2 cellular contexts compared by ENCODE assay signal in genomic region chr11:813440-814096, GRCh38.
TF ChIP-seq lines count a peak whose summit lies in the region.

No MANE protein-coding gene starts in this region.

TF ChIP-seq in A549, 52 proteins besides CTCF, POLR2A, EP300 and RAD21:
- TF ChIP-seq TFCP2L1 (CRISPR knock-in tag; IDR thresholded peaks at IDR 0.05) (0 out of 2 replicates have a peak, but pooled peaks have one; percentile 3), HOXB13 (CRISPR knock-in tag; IDR thresholded peaks at IDR 0.05; ENCODE audit: low read depth) (no peak), ZSCAN20 (CRISPR knock-in tag; IDR thresholded peaks at IDR 0.05) (no peak), RARB (CRISPR knock-in tag; IDR thresholded peaks at IDR 0.05) (peak; percentile 20; the same call in 1 of the 2 replicates), CHD2 (IDR thresholded peaks at IDR 0.05; ENCODE audit: low read length, partially characterized antibody) (no peak), RFX5 (IDR thresholded peaks at IDR 0.05) (no peak), JUN (IDR thresholded peaks at IDR 0.05) (peak in 1 of 2 experiments; percentile 51; a peak in 2 of 5 replicates), ZC3H11A (IDR thresholded peaks at IDR 0.05) (no peak), TP53 (CRISPR knock-in tag; IDR thresholded peaks at IDR 0.05) (peak; percentile 62; the same call in 1 of the 2 replicates), ZNF302 (CRISPR knock-in tag; IDR thresholded peaks at IDR 0.05) (no peak), CBX2 (IDR thresholded peaks at IDR 0.05; ENCODE audit: borderline replicate concordance, low read depth) (no peak), FOSL2 (IDR thresholded peaks at IDR 0.05) (no peak), FOSL2 (CRISPR knock-in tag; IDR thresholded peaks at IDR 0.05) (no peak), HDAC2 (IDR thresholded peaks at IDR 0.05) (no peak), KDM1A (IDR thresholded peaks at IDR 0.05; ENCODE audit: low read depth) (no peak), USF2 (IDR thresholded peaks at IDR 0.05) (no peak), POLR2AphosphoS2 (conservative IDR thresholded peaks at IDR 0.05; ENCODE audit: low read length) (peak; percentile 95), HOXB5 (CRISPR knock-in tag; IDR thresholded peaks at IDR 0.05) (no peak), FOSB (CRISPR knock-in tag; IDR thresholded peaks at IDR 0.05) (0 out of 2 replicates have a peak, but pooled peaks have one; percentile 16), BHLHE40 (IDR thresholded peaks at IDR 0.05; ENCODE audit: low read depth, low read length) (no peak)
- TF ChIP-seq, protein P1, sequence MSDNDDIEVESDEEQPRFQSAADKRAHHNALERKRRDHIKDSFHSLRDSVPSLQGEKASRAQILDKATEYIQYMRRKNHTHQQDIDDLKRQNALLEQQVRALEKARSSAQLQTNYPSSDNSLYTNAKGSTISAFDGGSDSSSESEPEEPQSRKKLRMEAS (IDR thresholded peaks at IDR 0.05): no peak
- TF ChIP-seq, protein P2, sequence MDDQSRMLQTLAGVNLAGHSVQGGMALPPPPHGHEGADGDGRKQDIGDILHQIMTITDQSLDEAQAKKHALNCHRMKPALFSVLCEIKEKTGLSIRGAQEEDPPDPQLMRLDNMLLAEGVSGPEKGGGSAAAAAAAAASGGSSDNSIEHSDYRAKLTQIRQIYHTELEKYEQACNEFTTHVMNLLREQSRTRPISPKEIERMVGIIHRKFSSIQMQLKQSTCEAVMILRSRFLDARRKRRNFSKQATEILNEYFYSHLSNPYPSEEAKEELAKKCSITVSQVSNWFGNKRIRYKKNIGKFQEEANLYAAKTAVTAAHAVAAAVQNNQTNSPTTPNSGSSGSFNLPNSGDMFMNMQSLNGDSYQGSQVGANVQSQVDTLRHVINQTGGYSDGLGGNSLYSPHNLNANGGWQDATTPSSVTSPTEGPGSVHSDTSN (IDR thresholded peaks at IDR 0.05): no peak

TF ChIP-seq in H1, 55 proteins besides CTCF, POLR2A, EP300 and RAD21:
- TF ChIP-seq, protein P1 (IDR thresholded peaks at IDR 0.05): 0 out of 2 replicates have a peak, but pooled peaks have one; percentile 28
- TF ChIP-seq ASH2L (IDR thresholded peaks at IDR 0.05; ENCODE audit: low read length) (no peak), POLR2AphosphoS5 (IDR thresholded peaks at IDR 0.05; ENCODE audit: low read depth, low read length) (peak; percentile 83)
